8 cellular contexts compared by ENCODE assay signal in genomic region chr10:31758495-31758894, GRCh38.
A peak's percentile ranks its signal among the peaks of the same experiment; 100 is the strongest.
DNase-seq lines count a peak whose midpoint lies in the region; ATAC-seq and TF ChIP-seq lines count a peak whose summit lies in the region.

No MANE protein-coding gene starts in this region.

- no peak overlapping the region for H2AK9ac ChIP-seq in IMR-90 (replicated peaks; ENCODE audit: low read depth, low read length, poor library complexity)

- H3K27ac ChIP-seq in BLaER1 = no peak overlapping the region
- H3K27ac ChIP-seq in IMR-90 (ENCODE audit: insufficient read depth, low read length) = no peak overlapping the region
- H3K27ac ChIP-seq in epithelial cell of prostate = peak overlapping the region; percentile 81

- TF ChIP-seq CTCF in IMR-90 (conservative IDR thresholded peaks at IDR 0.05; ENCODE audit: low read depth, low read length) = no peak
- no peak for TF ChIP-seq CTCF in omental fat pad (IDR thresholded peaks at IDR 0.05)

- H3K56ac ChIP-seq in IMR-90 (ENCODE audit: extremely low read depth, insufficient read depth, low read length) = no peak overlapping the region

- H2BK15ac ChIP-seq in IMR-90 (ENCODE audit: low read depth, low read length) = no peak overlapping the region

- no peak for TF ChIP-seq POLR2A in IMR-90 (IDR thresholded peaks at IDR 0.05; ENCODE audit: low read depth, low read length)

- no peak overlapping the region for H3K4ac ChIP-seq in IMR-90 (ENCODE audit: low read depth, low read length)

- no peak overlapping the region for H3K4me3 ChIP-seq in BLaER1
- H3K4me3 ChIP-seq in IMR-90 (ENCODE audit: insufficient read depth, low read depth, low read length) = no peak overlapping the region

- H3K79me1 ChIP-seq in IMR-90 (ENCODE audit: low read depth in 1 of 2, low read length in 2 of 2) = peaks cover 0 to 10% of the 10 kb centered on the region in 2 experiments; a peak in 2 of 4 replicates

- no peak overlapping the region for H2BK120ac ChIP-seq in IMR-90 (ENCODE audit: low read depth, low read length)

- DNase-seq in IMR-90 = no peak
- peak; percentile 46 for DNase-seq in epithelial cell of prostate (ENCODE audit: low read depth, low spot score)
- DNase-seq in omental fat pad (ENCODE audit: low spot score) = no peak
- no peak for DNase-seq in activated CD8-positive, alpha-beta memory T cell treated with anti-CD3 and anti-CD28 coated beads, Interleukin-2, amount 50 U/mL, for 4 hours
- no peak for DNase-seq in cerebellar cortex (ENCODE audit: low spot score)

- intact Hi-C loops in IMR-90 (cut with micrococcal nuclease) = no loop called here

- no peak overlapping the region for H2BK5ac ChIP-seq in IMR-90 (ENCODE audit: low read depth, low read length, poor library complexity, severe bottlenecking)

- POLR2A ChIA-PET in IMR-90 (lab: Charles Lee; ENCODE audit: unreplicated experiment) = no interaction called here

- no peak overlapping the region for H3K9ac ChIP-seq in BLaER1
- no peak overlapping the region for H3K9ac ChIP-seq in IMR-90 (ENCODE audit: low read depth, low read length)

- H4K20me1 ChIP-seq in BLaER1 = no peaks in the 10 kb centered on the region
- H4K20me1 ChIP-seq in IMR-90 (ENCODE audit: insufficient read depth, low read length) = no peaks in the 10 kb centered on the region

- no peak for TF ChIP-seq RAD21 in IMR-90 (IDR thresholded peaks at IDR 0.05; ENCODE audit: low read length)

- no peak overlapping the region for H3K18ac ChIP-seq in IMR-90 (ENCODE audit: low read depth, low read length)

- no peak overlapping the region for H2BK20ac ChIP-seq in IMR-90 (ENCODE audit: low read depth, low read length)

- dilution Hi-C loops in IMR-90 (cut with HindIII; ENCODE audit: low sequenced_read_pairs, unreplicated experiment) = no loop called here

- no peak overlapping the region for H4K8ac ChIP-seq in IMR-90 (ENCODE audit: low read depth in 2 of 2, low read length in 2 of 2)

- no peak for ATAC-seq in IMR-90 (ENCODE audit: low read depth)
- peak; percentile 5 for ATAC-seq in omental fat pad (ENCODE audit: low FRiP score)
- no peak for ATAC-seq in HG03097 (IDR thresholded peaks at IDR 0.05; ENCODE audit: low FRiP score, unreplicated experiment)
- ATAC-seq in HG02763 (IDR thresholded peaks at IDR 0.05; ENCODE audit: unreplicated experiment) = no peak

- in situ Hi-C loops in IMR-90 (cut with MboI; ENCODE audit: low sequenced_read_pairs) = no loop called here

- CTCF ChIA-PET in IMR-90 (lab: Yijun Ruan, JAX) = no interaction called here

- H2AK5ac ChIP-seq in IMR-90 (ENCODE audit: low read depth, low read length) = no peak overlapping the region

- no peaks in the 10 kb centered on the region for H3K36me3 ChIP-seq in BLaER1
- no peaks in the 10 kb centered on the region for H3K36me3 ChIP-seq in IMR-90 (ENCODE audit: control insufficient read depth, insufficient read depth, low read length)

- no peak overlapping the region for H2AFZ ChIP-seq in IMR-90 (replicated peaks; ENCODE audit: low read length, poor library complexity)

- H3K4me2 ChIP-seq in BLaER1 = 0 out of 2 replicates have a peak overlapping the region, but pooled peaks have one; percentile 89
- H3K4me2 ChIP-seq in IMR-90 (ENCODE audit: low read depth, low read length) = no peak overlapping the region

- 0 out of 2 replicates have a peak, but pooled peaks cover 3% of the 10 kb centered on the region for H3K9me1 ChIP-seq in IMR-90 (ENCODE audit: insufficient read depth, low read length)

- 43% methylated on average over 2 of the region's 5 CpGs; no CpG with 5 or more reads in 1 of the 2 experiments for WGBS in IMR-90 (ENCODE audit: extremely low coverage in 2 of 2, insufficient read length in 1 of 2), 2 experiments

- TSS peak; percentile 56 for BruUV-seq in IMR-90 (replicated peaks; lab: Mats Ljungman, UMichigan)

- H4K5ac ChIP-seq in IMR-90 (ENCODE audit: low read depth, low read length) = no peak overlapping the region

- H4K91ac ChIP-seq in IMR-90 (ENCODE audit: insufficient read depth, low read depth, low read length) = no peak overlapping the region

- H3K23ac ChIP-seq in IMR-90 (ENCODE audit: low read depth, low read length) = no peak overlapping the region

- H3K27me3 ChIP-seq in BLaER1 (no peaks in the 10 kb centered on the region), IMR-90 (ENCODE audit: control insufficient read depth, insufficient read depth, low read length) (no peaks in the 10 kb centered on the region)

- no peak overlapping the region for H3K14ac ChIP-seq in IMR-90 (replicated peaks; ENCODE audit: low read depth, low read length)

- peaks cover 15% of the 10 kb centered on the region for H3K4me1 ChIP-seq in BLaER1
- H3K4me1 ChIP-seq in IMR-90 (ENCODE audit: control insufficient read depth, insufficient read depth, low read length) = peaks cover 5% of the 10 kb centered on the region

- no peaks in the 10 kb centered on the region for H3K9me3 ChIP-seq in BLaER1
- H3K9me3 ChIP-seq in IMR-90 (ENCODE audit: control insufficient read depth, insufficient read depth, low read length) = no peaks in the 10 kb centered on the region

TF ChIP-seq in IMR-90, 13 proteins besides CTCF, POLR2A, EP300 and RAD21:
- TF ChIP-seq MXI1 (IDR thresholded peaks at IDR 0.05; ENCODE audit: borderline replicate concordance, low read depth, low read length) (no peak), CEBPB (IDR thresholded peaks at IDR 0.05; ENCODE audit: low read depth, low read length) (0 out of 2 replicates have a peak, but pooled peaks have one; percentile 16)
